In genomic region chr6:159969204-159969912, GRCh38 we compare ENCODE assay signal across 1 cellular context.
TF ChIP-seq lines count a peak whose summit lies in the region.

No MANE protein-coding gene starts in this region.

TF ChIP-seq in SK-N-SH, 30 proteins besides CTCF, POLR2A, EP300 and RAD21 (continued from another document):
- TF ChIP-seq FOXM1 (IDR thresholded peaks at IDR 0.05; ENCODE audit: low read depth), result no peak
- no peak for TF ChIP-seq TEAD4 (IDR thresholded peaks at IDR 0.05; ENCODE audit: borderline replicate concordance, insufficient read depth)
- no peak for TF ChIP-seq JUND (IDR thresholded peaks at IDR 0.05)
- no peak for TF ChIP-seq TAF1 (IDR thresholded peaks at IDR 0.05; ENCODE audit: borderline replicate concordance, low read depth, low read length)
- no peak for TF ChIP-seq GATA2 (CRISPR knock-in tag; IDR thresholded peaks at IDR 0.05)
- TF ChIP-seq USF1 (IDR thresholded peaks at IDR 0.05; ENCODE audit: borderline replicate concordance, low read depth), result no peak
- TF ChIP-seq USF2 (IDR thresholded peaks at IDR 0.05; ENCODE audit: borderline replicate concordance, low read depth, low read length), result no peak
